In the genomic region with DNA sequence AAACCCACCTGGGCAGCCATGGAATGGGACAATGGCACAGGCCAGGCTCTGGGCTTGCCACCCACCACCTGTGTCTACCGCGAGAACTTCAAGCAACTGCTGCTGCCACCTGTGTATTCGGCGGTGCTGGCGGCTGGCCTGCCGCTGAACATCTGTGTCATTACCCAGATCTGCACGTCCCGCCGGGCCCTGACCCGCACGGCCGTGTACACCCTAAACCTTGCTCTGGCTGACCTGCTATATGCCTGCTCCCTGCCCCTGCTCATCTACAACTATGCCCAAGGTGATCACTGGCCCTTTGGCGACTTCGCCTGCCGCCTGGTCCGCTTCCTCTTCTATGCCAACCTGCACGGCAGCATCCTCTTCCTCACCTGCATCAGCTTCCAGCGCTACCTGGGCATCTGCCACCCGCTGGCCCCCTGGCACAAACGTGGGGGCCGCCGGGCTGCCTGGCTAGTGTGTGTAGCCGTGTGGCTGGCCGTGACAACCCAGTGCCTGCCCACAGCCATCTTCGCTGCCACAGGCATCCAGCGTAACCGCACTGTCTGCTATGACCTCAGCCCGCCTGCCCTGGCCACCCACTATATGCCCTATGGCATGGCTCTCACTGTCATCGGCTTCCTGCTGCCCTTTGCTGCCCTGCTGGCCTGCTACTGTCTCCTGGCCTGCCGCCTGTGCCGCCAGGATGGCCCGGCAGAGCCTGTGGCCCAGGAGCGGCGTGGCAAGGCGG, we compare ENCODE assay signal across 29 cellular contexts. TPM values are rescaled to one million over a fixed set of nuclear protein-coding genes. Genes with fewer than 3 reads are reported as not detected.
"Had no signal": no experiment of that assay in that cellular context is flagged by ENCODE, and none has a peak within 500 bp of the region (broad histone marks: within the 10 kb centered on the region; RNA-seq: fewer than 3 reads in every experiment).

No MANE protein-coding gene starts in this region.

- H3K4me2 ChIP-seq: KMS-11 had no signal

- H3K4me1 ChIP-seq: adrenal gland, body of pancreas, breast epithelium, Peyer's patch had no signal

- ATAC-seq: activated CD8-positive, alpha-beta T cell treated with anti-CD3 and anti-CD28 coated beads for 36 hours; activated naive CD4-positive, alpha-beta T cell treated with anti-CD3 and anti-CD28 coated beads, Interleukin-2, amount 50 U/mL, for 72 hours; activated T-cell treated with anti-CD3 and anti-CD28 coated beads, Interleukin-2, amount 50 U/mL, for 72 hours; activated T-helper 17 cell treated with anti-CD3 and anti-CD28 coated beads, Interleukin-2, amount 50 U/mL, for 72 hours; body of pancreas; Right ventricle myocardium inferior had no signal

- H3K27ac Mint-ChIP-seq: activated CD4-positive, alpha-beta T cell treated with anti-CD3 and anti-CD28 coated beads, Interleukin-2, amount 10 ng/mL, durations not matched to agents 24 days and 14 days; activated CD8-positive, alpha-beta T cell treated with anti-CD3 and anti-CD28 coated beads for 36 hours; activated naive CD4-positive, alpha-beta T cell treated with anti-CD3 and anti-CD28 coated beads for 36 hours; activated naive CD4-positive, alpha-beta T cell treated with anti-CD3 and anti-CD28 coated beads, Interleukin-2, amount 50 U/mL, for 72 hours; activated T-cell treated with anti-CD3 and anti-CD28 coated beads, Interleukin-2, amount 50 U/mL, for 72 hours; activated T-helper 17 cell treated with anti-CD3 and anti-CD28 coated beads, Interleukin-2, amount 50 U/mL, for 72 hours had no signal

- H3K9ac ChIP-seq: KMS-11 had no signal

- H3K27ac ChIP-seq: adrenal gland, body of pancreas, breast epithelium, KMS-11, Peyer's patch, RWPE1 had no signal

- H3K9me3 ChIP-seq: adrenal gland, body of pancreas, breast epithelium, Peyer's patch had no signal

- H3K4me3 Mint-ChIP-seq: activated CD4-positive, alpha-beta T cell treated with anti-CD3 and anti-CD28 coated beads, Interleukin-2, amount 10 ng/mL, durations not matched to agents 24 days and 14 days; activated CD8-positive, alpha-beta T cell treated with anti-CD3 and anti-CD28 coated beads for 36 hours; activated naive CD4-positive, alpha-beta T cell treated with anti-CD3 and anti-CD28 coated beads for 36 hours; activated T-cell treated with anti-CD3 and anti-CD28 coated beads, Interleukin-2, amount 50 U/mL, for 72 hours; activated T-helper 17 cell treated with anti-CD3 and anti-CD28 coated beads, Interleukin-2, amount 50 U/mL, for 72 hours had no signal

- H3K36me3 ChIP-seq: adrenal gland, breast epithelium, Peyer's patch had no signal

- H3K4me3 ChIP-seq: adrenal gland, body of pancreas, breast epithelium, Peyer's patch had no signal

- H3K4me1 Mint-ChIP-seq: activated T-helper 17 cell treated with anti-CD3 and anti-CD28 coated beads, Interleukin-2, amount 50 U/mL, for 72 hours had no signal

- H3K36me3 Mint-ChIP-seq: activated naive CD4-positive, alpha-beta T cell treated with anti-CD3 and anti-CD28 coated beads, Interleukin-2, amount 50 U/mL, for 72 hours had no signal

- H3K27me3 ChIP-seq: adrenal gland, body of pancreas, breast epithelium, Peyer's patch had no signal

- DNase-seq: activated CD4-positive, alpha-beta T cell treated with anti-CD3 and anti-CD28 coated beads, Interleukin-2, amount 10 ng/mL, durations not matched to agents 24 days and 14 days; activated CD4-positive, alpha-beta T cell treated with anti-CD3 and anti-CD28 coated beads, Interleukin-2, amount 50 U/mL, for 4 hours; activated CD8-positive, alpha-beta T cell treated with anti-CD3 and anti-CD28 coated beads for 36 hours; activated gamma-delta T cell treated with Interleukin-2 at 50 U/mL for 16 hours; activated naive CD4-positive, alpha-beta T cell treated with anti-CD3 and anti-CD28 coated beads for 36 hours; activated T-cell treated with anti-CD3 and anti-CD28 coated beads, Interleukin-2, amount 50 U/mL, for 1 hour; activated T-cell treated with anti-CD3 and anti-CD28 coated beads, Interleukin-2, amount 50 U/mL, for 72 hours; adrenal gland; body of pancreas; MM.1S; MV-4-11; NCI-H1092; NCI-H1436 treated with DMSO at 0.1 percent for 48 hours; NCI-H1694 treated with DMSO at 0.1 percent for 48 hours; NCI-H2029; NCI-H345; NCI-H524 treated with DMSO at 0.1 percent for 48 hours; Peyer's patch; T1000 had no signal

- H3K9me3 Mint-ChIP-seq: activated CD4-positive, alpha-beta T cell treated with anti-CD3 and anti-CD28 coated beads, Interleukin-2, amount 10 ng/mL, durations not matched to agents 24 days and 14 days; activated CD8-positive, alpha-beta T cell treated with anti-CD3 and anti-CD28 coated beads for 36 hours; activated naive CD4-positive, alpha-beta T cell treated with anti-CD3 and anti-CD28 coated beads for 36 hours; activated naive CD4-positive, alpha-beta T cell treated with anti-CD3 and anti-CD28 coated beads, Interleukin-2, amount 50 U/mL, for 72 hours; activated T-cell treated with anti-CD3 and anti-CD28 coated beads, Interleukin-2, amount 50 U/mL, for 72 hours; activated T-helper 17 cell treated with anti-CD3 and anti-CD28 coated beads, Interleukin-2, amount 50 U/mL, for 72 hours had no signal

RNA-seq across cellular contexts. Expression of a gene that starts 11.4 kb away (rescaled TPM):
- total RNA-seq: activated CD4-positive, alpha-beta T cell treated with anti-CD3 and anti-CD28 coated beads, Interleukin-2, amount 10 ng/mL, durations not matched to agents 24 days and 14 days; T-helper 1 cell treated with Interleukin-12 subunit alpha and Interleukin-12 subunit beta and Interleukin-4 antibody, amounts not matched to agents 30 ng/mL and 1 ng/mL, for 36 hours had no signal

RNA-seq across cellular contexts. Expression of a gene that starts 24.5 kb away (rescaled TPM):
- total RNA-seq: activated CD4-positive, alpha-beta T cell treated with anti-CD3 and anti-CD28 coated beads, Interleukin-2, amount 10 ng/mL, durations not matched to agents 24 days and 14 days; activated CD8-positive, alpha-beta memory T cell treated with anti-CD3 and anti-CD28 coated beads for 36 hours; activated CD8-positive, alpha-beta T cell treated with anti-CD3 and anti-CD28 coated beads for 36 hours; activated naive CD4-positive, alpha-beta T cell treated with anti-CD3 and anti-CD28 coated beads for 36 hours; activated naive CD4-positive, alpha-beta T cell treated with anti-CD3 and anti-CD28 coated beads, Interleukin-2, amount 50 U/mL, for 72 hours; activated T-cell treated with anti-CD3 and anti-CD28 coated beads, Interleukin-2, amount 50 U/mL, for 72 hours; activated T-helper 17 cell treated with anti-CD3 and anti-CD28 coated beads, Interleukin-2, amount 50 U/mL, for 72 hours; body of pancreas; NCI-H460; T-helper 1 cell treated with Interleukin-12 subunit alpha and Interleukin-12 subunit beta and Interleukin-4 antibody, amounts not matched to agents 30 ng/mL and 1 ng/mL, for 36 hours; T-helper 2 cell treated with Interferon-gamma antibody and Interleukin-4, amounts not matched to agents 100 ng/mL and 5 ng/mL, for 36 hours had no signal
